ENCODE assay signal across 30 cellular contexts in genomic region chr14:105563347-105563737, GRCh38. TPM values are rescaled to one million over a fixed set of nuclear protein-coding genes. Genes with fewer than 3 reads are reported as not detected.
DNase-seq lines count a peak whose midpoint lies in the region; ATAC-seq and TF ChIP-seq lines count a peak whose summit lies in the region.
"Had no signal": no experiment of that assay in that cellular context is flagged by ENCODE, and none has a peak within 500 bp of the region (broad histone marks: within the 10 kb centered on the region; RNA-seq: fewer than 3 reads in every experiment).

No MANE protein-coding gene starts in this region.

- DNase-seq in GM12865 (ENCODE audit: low read depth) (no peak), Karpas-422 (peak; percentile 52), naive B cell (no peak), NCI-H187 (lab: John Stamatoyannopoulos, UW) (no peak)
- no peak for DNase-seq in activated T-helper 2 cell treated with anti-CD3 and anti-CD28 coated beads, Interferon-gamma antibody, Interleukin-2, Interleukin-4, amounts not matched to agents 10 μg/mL and 5 μg/mL and 100 μg/mL, durations not matched to agents 14 hours and 24 hours and 36 hours (ENCODE audit: low spot score)
- DNase-seq: activated CD8-positive, alpha-beta memory T cell treated with anti-CD3 and anti-CD28 coated beads, Interleukin-2, amount 50 U/mL, for 4 hours; activated effector memory CD4-positive, alpha-beta T cell treated with anti-CD3 and anti-CD28 coated beads, Interleukin-2, amount 50 U/mL, for 16 hours; adrenal gland; effector memory CD4-positive, alpha-beta T cell; EL; foreskin melanocyte; left ventricle myocardium superior; midbrain; NCI-H146; nephron progenitor cell; NK-92 treated with Interleukin-12 subunit alpha and Interleukin-12 subunit beta, amount 100 ng/mL, for 24 hours; pancreas; right cardiac atrium; stimulated activated CD4-positive, alpha-beta T cell treated with anti-CD3 and anti-CD28 coated beads, Interleukin-12 subunit alpha, Interleukin-12 subunit beta, amount 100 ng/mL, for 4 hours; stimulated activated CD4-positive, alpha-beta T cell treated with anti-CD3 and anti-CD28 coated beads, Interleukin-4, amount 100 ng/mL, for 4 hours; T-helper 17 cell; transverse colon had no signal

- H4K20me1 ChIP-seq in Karpas-422 (ENCODE audit: insufficient read depth, low read depth, low read length) = no peaks in the 10 kb centered on the region

- H3K4me3 ChIP-seq in GM12865 (ENCODE audit: low read depth, low read length) (peak overlapping the region; percentile 53), Karpas-422 (ENCODE audit: low read length) (no peak overlapping the region)
- H3K4me3 ChIP-seq: adrenal gland, HAP-1, pancreas, SJSA1, transverse colon had no signal

- H3K79me2 ChIP-seq in Karpas-422 (ENCODE audit: low read length) = no peaks in the 10 kb centered on the region

- no peaks in the 10 kb centered on the region for H3K9me2 ChIP-seq in Karpas-422 (replicated peaks; ENCODE audit: insufficient read depth, low read length)

- no peaks in the 10 kb centered on the region for H3K36me3 ChIP-seq in Karpas-422 (ENCODE audit: insufficient read depth, low read length)
- H3K36me3 ChIP-seq: adrenal gland, HAP-1, pancreas, SJSA1, transverse colon had no signal

- H3K4me1 Mint-ChIP-seq in activated T-helper 2 cell treated with anti-CD3 and anti-CD28 coated beads, Interferon-gamma antibody, Interleukin-2, Interleukin-4, amounts not matched to agents 10 μg/mL and 5 μg/mL and 100 μg/mL, durations not matched to agents 14 hours and 24 hours and 36 hours (ENCODE audit: low read depth) = no peaks in the 10 kb centered on the region
- peaks cover 39 to 45% (median 41%) of the 10 kb centered on the region in 3 donors for H3K4me1 Mint-ChIP-seq in naive B cell
- H3K4me1 Mint-ChIP-seq: nephron progenitor cell had no signal

- peaks cover 20% of the 10 kb centered on the region for H3K9me3 Mint-ChIP-seq in activated T-helper 2 cell treated with anti-CD3 and anti-CD28 coated beads, Interferon-gamma antibody, Interleukin-2, Interleukin-4, amounts not matched to agents 10 μg/mL and 5 μg/mL and 100 μg/mL, durations not matched to agents 14 hours and 24 hours and 36 hours
- H3K9me3 Mint-ChIP-seq in naive B cell = peaks cover 0 to 16% (median 0%) of the 10 kb centered on the region in 7 donors

- H3K27me3 Mint-ChIP-seq in activated T-helper 2 cell treated with anti-CD3 and anti-CD28 coated beads, Interferon-gamma antibody, Interleukin-2, Interleukin-4, amounts not matched to agents 10 μg/mL and 5 μg/mL and 100 μg/mL, durations not matched to agents 14 hours and 24 hours and 36 hours (ENCODE audit: low read depth) = no peaks in the 10 kb centered on the region
- H3K27me3 Mint-ChIP-seq in naive B cell = no peaks in the 10 kb centered on the region
- H3K27me3 Mint-ChIP-seq: T-helper 17 cell had no signal

- no peak for TF ChIP-seq CTCF in GM12865 (IDR thresholded peaks at IDR 0.05; ENCODE audit: insufficient read depth, low read depth, low read length, missing control alignments)

- H3K9me3 ChIP-seq in Karpas-422 (ENCODE audit: low read length) = no peaks in the 10 kb centered on the region
- H3K9me3 ChIP-seq: adrenal gland, HAP-1, pancreas, SJSA1, transverse colon had no signal

- H3K27ac Mint-ChIP-seq in activated T-helper 2 cell treated with anti-CD3 and anti-CD28 coated beads, Interferon-gamma antibody, Interleukin-2, Interleukin-4, amounts not matched to agents 10 μg/mL and 5 μg/mL and 100 μg/mL, durations not matched to agents 14 hours and 24 hours and 36 hours = peak overlapping the region; percentile 53
- peak overlapping the region; percentile 87 to 99 (median 97) for H3K27ac Mint-ChIP-seq in naive B cell
- H3K27ac Mint-ChIP-seq: nephron progenitor cell, T-helper 17 cell had no signal

- H3K4me1 ChIP-seq in Karpas-422 (ENCODE audit: low read length) = peaks cover 68% of the 10 kb centered on the region
- H3K4me1 ChIP-seq: adrenal gland, HAP-1, pancreas, SJSA1 had no signal

- H3K4me2 ChIP-seq in Karpas-422 (ENCODE audit: low read depth, low read length, poor library complexity, severe bottlenecking) = no peak overlapping the region

- H2AFZ ChIP-seq in Karpas-422 (ENCODE audit: low read length) = no peak overlapping the region

- no peaks in the 10 kb centered on the region for H3K27me3 ChIP-seq in Karpas-422 (ENCODE audit: low read length)
- H3K27me3 ChIP-seq: adrenal gland, pancreas, SJSA1 had no signal

- intact Hi-C loops in activated T-helper 2 cell treated with anti-CD3 and anti-CD28 coated beads, Interferon-gamma antibody, Interleukin-2, Interleukin-4, amounts not matched to agents 10 μg/mL and 5 μg/mL and 100 μg/mL, durations not matched to agents 14 hours and 24 hours and 36 hours (cut with micrococcal nuclease) = no loop called here

- H3K36me3 Mint-ChIP-seq in activated T-helper 2 cell treated with anti-CD3 and anti-CD28 coated beads, Interferon-gamma antibody, Interleukin-2, Interleukin-4, amounts not matched to agents 10 μg/mL and 5 μg/mL and 100 μg/mL, durations not matched to agents 14 hours and 24 hours and 36 hours (ENCODE audit: low read depth) = no peaks in the 10 kb centered on the region
- peaks cover 0 to 15% of the 10 kb centered on the region in 2 donors for H3K36me3 Mint-ChIP-seq in naive B cell

- H3K27ac ChIP-seq in Karpas-422 (ENCODE audit: low read length) = peak overlapping the region; percentile 94
- H3K27ac ChIP-seq: adrenal gland, C4-2B, pancreas, SJSA1, VCaP had no signal

- ATAC-seq in naive B cell (ENCODE audit: low read depth in 2 of 2) (no peak), GM21447 (IDR thresholded peaks at IDR 0.05; ENCODE audit: unreplicated experiment) (no peak), HG03025 (IDR thresholded peaks at IDR 0.05; ENCODE audit: low FRiP score, unreplicated experiment) (no peak), HG03097 (IDR thresholded peaks at IDR 0.05; ENCODE audit: low FRiP score, unreplicated experiment) (no peak)
- ATAC-seq: esophagus mucosa, left ventricle myocardium superior, pancreas, right cardiac atrium, T-helper 17 cell had no signal

- H3K9ac ChIP-seq in Karpas-422 (ENCODE audit: low read length) = peak overlapping the region; percentile 58

- no peak overlapping the region for H3K4me3 Mint-ChIP-seq in activated T-helper 2 cell treated with anti-CD3 and anti-CD28 coated beads, Interferon-gamma antibody, Interleukin-2, Interleukin-4, amounts not matched to agents 10 μg/mL and 5 μg/mL and 100 μg/mL, durations not matched to agents 14 hours and 24 hours and 36 hours (ENCODE audit: low read depth)
- peak overlapping the region in 4 of 8 donors; percentile 30 to 68 (median 56) for H3K4me3 Mint-ChIP-seq in naive B cell
- H3K4me3 Mint-ChIP-seq: nephron progenitor cell had no signal

RNA-seq across cellular contexts. Expression of gene TMEM121, which starts 37.0 kb away (rescaled TPM):
- total RNA-seq in Karpas-422 (2014; rRNA removed; shearing (Covaris generic); ENCODE audit: low replicate concordance) = 0.18 TPM in 1 of 2 replicates, not detected in the other
- 8.2 and 9.6 TPM in 2 replicates for total RNA-seq in activated T-helper 2 cell treated with anti-CD3 and anti-CD28 coated beads, Interferon-gamma antibody, Interleukin-2, Interleukin-4, amounts not matched to agents 10 μg/mL and 5 μg/mL and 100 μg/mL, durations not matched to agents 14 hours and 24 hours and 36 hours
- 1 to 10 TPM; 1.4 to 3.3 (median 1.9) TPM for polyA plus RNA-seq in naive B cell (ENCODE audit: low read depth in 6 of 6)
